8 cellular contexts compared by ENCODE assay signal in the genomic region with DNA sequence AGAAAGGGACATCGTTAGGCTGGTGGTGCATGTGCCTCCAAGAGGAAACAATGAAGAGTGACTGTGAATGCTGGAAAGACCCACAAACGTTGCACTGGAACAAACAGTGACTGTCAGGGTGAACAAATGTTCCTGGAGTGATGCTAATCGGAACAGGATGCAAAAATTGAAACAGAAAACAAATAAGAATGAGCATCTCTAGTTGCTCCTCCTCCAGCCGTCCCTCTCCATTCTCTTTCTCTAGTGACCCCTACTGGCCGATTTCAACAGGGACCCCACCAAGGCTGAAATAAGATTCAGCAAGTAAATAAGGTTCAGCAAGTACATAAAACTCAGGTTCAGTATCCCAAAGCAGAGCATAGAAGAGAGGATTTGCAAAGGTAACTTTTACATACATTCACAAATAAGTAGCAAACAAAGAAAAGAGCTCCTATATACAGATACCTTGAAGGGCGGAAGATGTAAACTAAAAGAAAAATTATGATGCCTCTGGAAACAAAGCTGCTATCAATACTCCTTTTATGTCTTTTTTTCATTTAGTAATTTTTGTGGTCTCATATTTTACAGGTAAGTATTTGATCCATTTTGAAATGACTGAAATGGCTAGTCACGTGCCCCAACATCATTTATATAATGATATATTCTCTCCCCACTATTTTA.
DNase-seq lines count a peak whose midpoint lies in the region; ATAC-seq and TF ChIP-seq lines count a peak whose summit lies in the region.

No MANE protein-coding gene starts in this region.

- H3K4me3 ChIP-seq in mammary epithelial cell (replicated peaks in 1 of 3; ENCODE audit: insufficient read depth in 1 of 3, low read depth in 2 of 3, low read length in 3 of 3): no peak overlapping the region
- peak overlapping the region in 1 of 2 experiments; percentile 60 for H3K4me3 ChIP-seq in mesenchymal stem cell (ENCODE audit: insufficient read depth in 1 of 2, low read depth in 1 of 2, low read length in 2 of 2)

- no peak overlapping the region for H2BK120ac ChIP-seq in mesenchymal stem cell (ENCODE audit: low read depth, low read length)

- no peak overlapping the region for H3K4ac ChIP-seq in mesenchymal stem cell (ENCODE audit: low read depth in 1 of 2, low read length in 2 of 2)

- no peak overlapping the region for H3K14ac ChIP-seq in mesenchymal stem cell (ENCODE audit: low read length in 2 of 2)

- no peak overlapping the region for H4K8ac ChIP-seq in mesenchymal stem cell (ENCODE audit: low read length)

- H4K91ac ChIP-seq in mesenchymal stem cell (ENCODE audit: low read length): no peak overlapping the region

- TF ChIP-seq CTCF in mammary epithelial cell (conservative IDR thresholded peaks at IDR 0.05 in 1 of 2, IDR thresholded peaks at IDR 0.05 in 1 of 2; ENCODE audit: extremely low read depth in 1 of 2, insufficient read depth in 1 of 2, low read depth in 1 of 2, low read length in 2 of 2): peak; percentile 72 to 80

- dilution Hi-C loops in mammary epithelial cell (cut with HindIII; ENCODE audit: low sequenced_read_pairs): no loop called here

- H3K27me3 ChIP-seq in mammary epithelial cell (ENCODE audit: insufficient read depth, low read length) (no peaks in the 10 kb centered on the region), mesenchymal stem cell (ENCODE audit: control insufficient read depth in 1 of 2, insufficient read depth in 1 of 2, low read length in 2 of 2) (no peaks in the 10 kb centered on the region)

- ATAC-seq in GM19035 (IDR thresholded peaks at IDR 0.05; ENCODE audit: unreplicated experiment) (peak; percentile 62), HG02623 (IDR thresholded peaks at IDR 0.05; ENCODE audit: unreplicated experiment) (no peak)

- no peaks in the 10 kb centered on the region for H4K20me1 ChIP-seq in mammary epithelial cell (ENCODE audit: insufficient read depth, low read length)

- H3K9me3 ChIP-seq in mammary epithelial cell (replicated peaks; ENCODE audit: insufficient read depth, low read length): no peaks in the 10 kb centered on the region
- H3K9me3 ChIP-seq in mesenchymal stem cell (ENCODE audit: control insufficient read depth, low read length): no peaks in the 10 kb centered on the region

- no peak overlapping the region for H3K23ac ChIP-seq in mesenchymal stem cell (ENCODE audit: low read length in 2 of 2)

- H2AFZ ChIP-seq in mammary epithelial cell (ENCODE audit: low read depth, low read length): peak overlapping the region; percentile 42
- no peak overlapping the region for H2AFZ ChIP-seq in mesenchymal stem cell (ENCODE audit: low read depth, low read length)

- H3K18ac ChIP-seq in mesenchymal stem cell (ENCODE audit: low read depth in 1 of 2, low read length in 2 of 2): no peak overlapping the region

- H2AK5ac ChIP-seq in mesenchymal stem cell (ENCODE audit: low read length, severe bottlenecking): no peak overlapping the region

- H2BK15ac ChIP-seq in mesenchymal stem cell (ENCODE audit: low read depth, poor library complexity, severe bottlenecking): no peak overlapping the region

- WGBS in mammary epithelial cell (ENCODE audit: low coverage, missing lambda C conversion rate): 44% methylated on average over 6 of the region's 7 CpGs
- WGBS in mesenchymal stem cell: 46% methylated on average over 5 of the region's 7 CpGs

- H3K4me1 ChIP-seq in mammary epithelial cell (ENCODE audit: insufficient read depth, low read length) (no peaks in the 10 kb centered on the region), mesenchymal stem cell (ENCODE audit: control insufficient read depth, insufficient read depth, low read depth, low read length) (no peaks in the 10 kb centered on the region)

- DNase-seq in COLO668 (lab: John Stamatoyannopoulos, UW; ENCODE audit: unreplicated experiment) (peak; percentile 6), NCI-H82 (lab: John Stamatoyannopoulos, UW) (peak; percentile 53), mammary epithelial cell (peak; percentile 43), mesenchymal stem cell (no peak), SK-N-DZ (ENCODE audit: low spot score) (no peak), amniotic stem cell (lab: John Stamatoyannopoulos, UW) (no peak)

- no peaks in the 10 kb centered on the region for H3K79me2 ChIP-seq in mammary epithelial cell (ENCODE audit: insufficient read depth, low read length)

- no peak overlapping the region for H2BK5ac ChIP-seq in mesenchymal stem cell (ENCODE audit: low read depth, low read length, poor library complexity, severe bottlenecking)

- H3K27ac ChIP-seq in mammary epithelial cell (ENCODE audit: insufficient read depth, low read depth, low read length) (no peak overlapping the region), mesenchymal stem cell (ENCODE audit: low read length, poor library complexity, severe bottlenecking) (no peak overlapping the region)

- intact Hi-C loops in mammary epithelial cell (cut with micrococcal nuclease): loop anchor here (1.0 to 2.0 kb wide), 3 partner anchors 102 to 952 kb away; no protein-coding TSS in a partner anchor

- H2BK12ac ChIP-seq in mesenchymal stem cell (ENCODE audit: low read length in 2 of 2): no peak overlapping the region

- CTCF ChIA-PET in mammary epithelial cell (lab: Charles Lee; ENCODE audit: low non-redundant PET): interaction anchor here (0.6 kb wide), 2 partner anchors 109 to 920 kb away, joined by 3 to 4 read pairs; no protein-coding TSS in a partner anchor

- no peaks in the 10 kb centered on the region for H3K36me3 ChIP-seq in mammary epithelial cell (ENCODE audit: insufficient read depth, low read length)
- H3K36me3 ChIP-seq in mesenchymal stem cell (ENCODE audit: control insufficient read depth in 1 of 2, insufficient read depth in 2 of 2, low read depth in 1 of 2, low read length in 2 of 2): no peaks in the 10 kb centered on the region

- no peak overlapping the region for H3K9ac ChIP-seq in mammary epithelial cell (ENCODE audit: insufficient read depth, low read length)
- H3K9ac ChIP-seq in mesenchymal stem cell (ENCODE audit: low read length): peak overlapping the region; percentile 30

- in situ Hi-C loops in mammary epithelial cell (cut with MboI; ENCODE audit: low sequenced_read_pairs in 2 of 2): no loop called here

- BruUV-seq in mammary epithelial cell (replicated peaks; lab: Mats Ljungman, UMichigan): no TSS peak

- no peak overlapping the region for H3K4me2 ChIP-seq in mammary epithelial cell (ENCODE audit: insufficient read depth, low read depth, low read length)
- H3K4me2 ChIP-seq in mesenchymal stem cell (ENCODE audit: low read length, poor library complexity, severe bottlenecking): no peak overlapping the region

- no peaks in the 10 kb centered on the region for H3K79me1 ChIP-seq in mesenchymal stem cell (replicated peaks; ENCODE audit: low read length, poor library complexity, severe bottlenecking)

Comparison
In these comparisons a context has a peak if more than half of its experiments do, and no peak if none do; other contexts are left out.
1. DNase-seq: peak in COLO668 (single experiment), NCI-H82 (single experiment) and mammary epithelial cell (single experiment); none in mesenchymal stem cell (single experiment), SK-N-DZ (single experiment) and amniotic stem cell (single experiment).